In the genomic region with DNA sequence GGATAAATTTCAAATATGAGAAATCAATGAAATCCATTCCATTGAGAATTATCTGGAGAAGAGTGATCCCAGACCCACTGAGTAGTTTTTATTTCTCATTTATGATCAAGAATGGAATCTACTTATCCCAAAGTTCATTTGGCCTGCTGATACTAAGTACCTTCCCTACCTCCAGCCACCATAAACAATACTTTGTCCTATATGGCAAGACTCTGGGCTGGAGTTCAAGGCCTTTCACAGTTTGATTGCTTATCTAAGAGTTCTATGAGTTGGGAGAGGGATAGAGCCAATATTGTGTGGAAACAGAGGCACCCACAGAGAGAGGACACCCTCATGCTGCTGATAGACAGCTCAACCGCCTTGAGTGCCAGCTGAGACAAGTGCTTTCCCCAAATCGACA, we compare ENCODE assay signal across 1 cellular context.
TF ChIP-seq lines count a peak whose summit lies in the region.

No MANE protein-coding gene starts in this region.

TF ChIP-seq in HepG2, 621 proteins besides CTCF, POLR2A, EP300 and RAD21:
- TF ChIP-seq SOX13 (IDR thresholded peaks at IDR 0.05) = no peak
- peak in 1 of 2 experiments; percentile 14; a peak in 1 of 4 replicates for TF ChIP-seq SOX13 (CRISPR knock-in tag; conservative IDR thresholded peaks at IDR 0.05 in 1 of 2, IDR thresholded peaks at IDR 0.05 in 1 of 2)
- TF ChIP-seq SOX6 (IDR thresholded peaks at IDR 0.05) = no peak
- peak; percentile 42 for TF ChIP-seq SOX6 (CRISPR knock-in tag; IDR thresholded peaks at IDR 0.05)
- TF ChIP-seq ARID5B (CRISPR knock-in tag; IDR thresholded peaks at IDR 0.05) = peak; percentile 50; the same call in 1 of the 2 replicates
- TF ChIP-seq HNF4A (CRISPR knock-in tag; IDR thresholded peaks at IDR 0.05) = peak; percentile 60; the same call in 1 of the 2 replicates
- TF ChIP-seq CEBPG (CRISPR knock-in tag; IDR thresholded peaks at IDR 0.05) = no peak
- TF ChIP-seq RXRB (CRISPR knock-in tag; IDR thresholded peaks at IDR 0.05; ENCODE audit: borderline replicate concordance) = peak; percentile 29; the same call in 1 of the 2 replicates
- TF ChIP-seq SALL1 (CRISPR knock-in tag; IDR thresholded peaks at IDR 0.05) = no peak; the same call in 1 of the 2 replicates
- TF ChIP-seq, protein P1, sequence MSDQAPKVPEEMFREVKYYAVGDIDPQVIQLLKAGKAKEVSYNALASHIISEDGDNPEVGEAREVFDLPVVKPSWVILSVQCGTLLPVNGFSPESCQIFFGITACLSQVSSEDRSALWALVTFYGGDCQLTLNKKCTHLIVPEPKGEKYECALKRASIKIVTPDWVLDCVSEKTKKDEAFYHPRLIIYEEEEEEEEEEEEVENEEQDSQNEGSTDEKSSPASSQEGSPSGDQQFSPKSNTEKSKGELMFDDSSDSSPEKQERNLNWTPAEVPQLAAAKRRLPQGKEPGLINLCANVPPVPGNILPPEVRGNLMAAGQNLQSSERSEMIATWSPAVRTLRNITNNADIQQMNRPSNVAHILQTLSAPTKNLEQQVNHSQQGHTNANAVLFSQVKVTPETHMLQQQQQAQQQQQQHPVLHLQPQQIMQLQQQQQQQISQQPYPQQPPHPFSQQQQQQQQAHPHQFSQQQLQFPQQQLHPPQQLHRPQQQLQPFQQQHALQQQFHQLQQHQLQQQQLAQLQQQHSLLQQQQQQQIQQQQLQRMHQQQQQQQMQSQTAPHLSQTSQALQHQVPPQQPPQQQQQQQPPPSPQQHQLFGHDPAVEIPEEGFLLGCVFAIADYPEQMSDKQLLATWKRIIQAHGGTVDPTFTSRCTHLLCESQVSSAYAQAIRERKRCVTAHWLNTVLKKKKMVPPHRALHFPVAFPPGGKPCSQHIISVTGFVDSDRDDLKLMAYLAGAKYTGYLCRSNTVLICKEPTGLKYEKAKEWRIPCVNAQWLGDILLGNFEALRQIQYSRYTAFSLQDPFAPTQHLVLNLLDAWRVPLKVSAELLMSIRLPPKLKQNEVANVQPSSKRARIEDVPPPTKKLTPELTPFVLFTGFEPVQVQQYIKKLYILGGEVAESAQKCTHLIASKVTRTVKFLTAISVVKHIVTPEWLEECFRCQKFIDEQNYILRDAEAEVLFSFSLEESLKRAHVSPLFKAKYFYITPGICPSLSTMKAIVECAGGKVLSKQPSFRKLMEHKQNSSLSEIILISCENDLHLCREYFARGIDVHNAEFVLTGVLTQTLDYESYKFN (CRISPR knock-in tag; conservative IDR thresholded peaks at IDR 0.05) = peak; percentile 24; the same call in 1 of the 2 replicates
- TF ChIP-seq GATAD2A (CRISPR knock-in tag; IDR thresholded peaks at IDR 0.05) = peak; percentile 46
- TF ChIP-seq HNF4G (IDR thresholded peaks at IDR 0.05; ENCODE audit: borderline replicate concordance, low read depth, low read length) = 0 out of 2 replicates have a peak, but pooled peaks have one; percentile 24
- TF ChIP-seq HNF4G (CRISPR knock-in tag; IDR thresholded peaks at IDR 0.05; ENCODE audit: borderline replicate concordance, low read depth) = no peak
